In the genomic region with DNA sequence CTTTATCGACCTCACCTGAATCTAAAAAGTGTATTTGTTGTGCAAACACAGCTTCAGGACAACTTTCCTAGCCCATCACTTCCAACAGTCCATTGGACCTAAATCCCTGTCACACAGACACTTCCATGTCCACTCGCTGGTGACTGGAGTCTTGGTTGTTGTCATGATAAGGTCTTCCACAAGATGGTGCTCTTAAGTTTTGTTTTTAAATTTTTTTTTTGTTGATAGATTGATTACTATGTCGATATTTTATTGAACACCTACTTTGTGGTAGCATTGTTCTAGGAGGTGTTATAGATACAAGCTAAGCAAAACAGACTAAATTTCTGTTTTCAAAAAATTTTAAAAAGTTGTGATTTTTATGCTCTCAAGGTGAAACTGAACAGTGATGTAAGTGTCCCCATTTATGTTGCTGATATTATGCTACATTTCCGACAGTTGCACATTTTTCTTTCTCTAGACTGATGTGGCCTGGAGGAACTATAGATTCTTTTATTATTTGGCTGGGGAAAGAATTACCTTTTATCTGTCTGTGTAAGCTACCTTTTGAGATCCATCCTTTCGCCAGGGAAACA, we compare ENCODE assay signal across 8 cellular contexts. TPM values are rescaled to one million over a fixed set of nuclear protein-coding genes. Genes with fewer than 3 reads are reported as not detected.
DNase-seq lines count a peak whose midpoint lies in the region; ATAC-seq and TF ChIP-seq lines count a peak whose summit lies in the region.

No MANE protein-coding gene starts in this region.

- H3K4me3 ChIP-seq in OCI-LY3 (ENCODE audit: low read length): no peak overlapping the region
- H3K4me3 ChIP-seq in fibroblast of villous mesenchyme (ENCODE audit: low read depth, low read length): no peak overlapping the region

- H3K27ac ChIP-seq in OCI-LY3 (ENCODE audit: low read length): no peak overlapping the region

- no peak overlapping the region for H3K4me3 Mint-ChIP-seq in stimulated activated naive B cell treated with anti-CD40 and anti-IgM and Interleukin-4, amounts not matched to agents 10 μg/mL and 1 μg/mL and 100 μg/mL, for 72 hours

- H3K4me2 ChIP-seq in OCI-LY3 (ENCODE audit: low read length): peak overlapping the region; percentile 30

- no peak overlapping the region for H2AFZ ChIP-seq in OCI-LY3 (ENCODE audit: low read depth, low read length)

- no peaks in the 10 kb centered on the region for H3K9me3 ChIP-seq in OCI-LY3 (ENCODE audit: insufficient read depth, low read length)

- no peak for ATAC-seq in HG03280 (IDR thresholded peaks at IDR 0.05; ENCODE audit: unreplicated experiment)
- ATAC-seq in stimulated activated naive B cell treated with anti-CD40 and anti-IgM and Interleukin-4, amounts not matched to agents 10 μg/mL and 1 μg/mL and 100 μg/mL, for 72 hours (replicated peaks): no peak

- no peaks in the 10 kb centered on the region for H3K36me3 ChIP-seq in OCI-LY3 (replicated peaks; ENCODE audit: low read depth, low read length)

- no peak overlapping the region for H3K9ac ChIP-seq in OCI-LY3 (ENCODE audit: low read length)

- no peaks in the 10 kb centered on the region for H3K4me1 Mint-ChIP-seq in stimulated activated naive B cell treated with anti-CD40 and anti-IgM and Interleukin-4, amounts not matched to agents 10 μg/mL and 1 μg/mL and 100 μg/mL, for 72 hours

- no peaks in the 10 kb centered on the region for H3K79me2 ChIP-seq in OCI-LY3 (ENCODE audit: low read length)

- in situ Hi-C loops in ACHN (cut with HindIII; ENCODE audit: low pct_ligation_motif_present, low pct_unique_long_range_greater_than_20kb, low sequenced_read_pairs): no loop called here

- H3K36me3 Mint-ChIP-seq in stimulated activated naive B cell treated with anti-CD40 and anti-IgM and Interleukin-4, amounts not matched to agents 10 μg/mL and 1 μg/mL and 100 μg/mL, for 72 hours: no peaks in the 10 kb centered on the region

- DNase-seq in ACHN: peak; percentile 24
- peak; percentile 61 for DNase-seq in GM03348 (ENCODE audit: low spot score)
- DNase-seq in fibroblast of villous mesenchyme (ENCODE audit: low read depth): peak; percentile 24
- no peak for DNase-seq in stimulated activated naive B cell treated with anti-CD40 and anti-IgM and Interleukin-4, amounts not matched to agents 10 μg/mL and 1 μg/mL and 100 μg/mL, for 72 hours
- DNase-seq in activated CD4-positive, CD25-positive, alpha-beta regulatory T cell treated with anti-CD3 and anti-CD28 coated beads, Interleukin-2, amount 50 U/mL, for 72 hours: no peak
- DNase-seq in activated CD4-positive, alpha-beta T cell treated with anti-CD3 and anti-CD28 coated beads, Interleukin-2, amount 50 U/mL, for 1 hour: no peak

- H3K9me3 Mint-ChIP-seq in stimulated activated naive B cell treated with anti-CD40 and anti-IgM and Interleukin-4, amounts not matched to agents 10 μg/mL and 1 μg/mL and 100 μg/mL, for 72 hours: no peaks in the 10 kb centered on the region

- peaks cover 20% of the 10 kb centered on the region; the same call in 1 of the 2 replicates for H3K27me3 ChIP-seq in OCI-LY3 (ENCODE audit: low read depth, low read length)

- peaks cover 38 to 47% of the 10 kb centered on the region in 2 donors for H3K27me3 Mint-ChIP-seq in stimulated activated naive B cell treated with anti-CD40 and anti-IgM and Interleukin-4, amounts not matched to agents 10 μg/mL and 1 μg/mL and 100 μg/mL, for 72 hours

- TF ChIP-seq CTCF in OCI-LY3 (IDR thresholded peaks at IDR 0.05; ENCODE audit: low read depth, low read length) (peak; percentile 95), fibroblast of villous mesenchyme (IDR thresholded peaks at IDR 0.05; ENCODE audit: insufficient read depth, low read depth, low read length) (peak; percentile 53)

- H3K27ac Mint-ChIP-seq in stimulated activated naive B cell treated with anti-CD40 and anti-IgM and Interleukin-4, amounts not matched to agents 10 μg/mL and 1 μg/mL and 100 μg/mL, for 72 hours: no peak overlapping the region

- no peaks in the 10 kb centered on the region for H4K20me1 ChIP-seq in OCI-LY3 (ENCODE audit: insufficient read depth, low read length)

- H3K4me1 ChIP-seq in OCI-LY3 (ENCODE audit: low read length): peaks cover 23% of the 10 kb centered on the region

RNA-seq across cellular contexts. Expression of a gene that starts 8.1 kb away (rescaled TPM):
- not detected in 2 replicates for total RNA-seq in fibroblast of villous mesenchyme

Comparison
In these comparisons a context has a peak if more than half of its experiments do, and no peak if none do; other contexts are left out.
1. DNase-seq: peak in ACHN (single experiment), GM03348 (single experiment) and fibroblast of villous mesenchyme (single experiment); none in stimulated activated naive B cell treated with anti-CD40 and anti-IgM and Interleukin-4, amounts not matched to agents 10 μg/mL and 1 μg/mL and 100 μg/mL, for 72 hours (single experiment), activated CD4-positive, CD25-positive, alpha-beta regulatory T cell treated with anti-CD3 and anti-CD28 coated beads, Interleukin-2, amount 50 U/mL, for 72 hours (single experiment) and activated CD4-positive, alpha-beta T cell treated with anti-CD3 and anti-CD28 coated beads, Interleukin-2, amount 50 U/mL, for 1 hour (single experiment).